In genomic region chr1:37738619-37739018, GRCh38 we compare ENCODE assay signal across 2 cellular contexts. TPM values are rescaled to one million over a fixed set of nuclear protein-coding genes. Genes with fewer than 3 reads are reported as not detected.
"Had no signal": no experiment of that assay in that cellular context is flagged by ENCODE, and none has a peak within 500 bp of the region (broad histone marks: within the 10 kb centered on the region; RNA-seq: fewer than 3 reads in every experiment).

No MANE protein-coding gene starts in this region.

RNA-seq across cellular contexts. Expression of gene EPHA10, which starts 26.3 kb away (rescaled TPM):
- total RNA-seq: activated CD8-positive, alpha-beta T cell treated with anti-CD3 and anti-CD28 coated beads for 36 hours; activated naive CD8-positive, alpha-beta T cell treated with anti-CD3 and anti-CD28 coated beads, Interleukin-2, amount 10 ng/mL, durations not matched to agents 7 days and 5 days had no signal
